Comparison of ENCODE assay signal across 28 cellular contexts in the genomic region with DNA sequence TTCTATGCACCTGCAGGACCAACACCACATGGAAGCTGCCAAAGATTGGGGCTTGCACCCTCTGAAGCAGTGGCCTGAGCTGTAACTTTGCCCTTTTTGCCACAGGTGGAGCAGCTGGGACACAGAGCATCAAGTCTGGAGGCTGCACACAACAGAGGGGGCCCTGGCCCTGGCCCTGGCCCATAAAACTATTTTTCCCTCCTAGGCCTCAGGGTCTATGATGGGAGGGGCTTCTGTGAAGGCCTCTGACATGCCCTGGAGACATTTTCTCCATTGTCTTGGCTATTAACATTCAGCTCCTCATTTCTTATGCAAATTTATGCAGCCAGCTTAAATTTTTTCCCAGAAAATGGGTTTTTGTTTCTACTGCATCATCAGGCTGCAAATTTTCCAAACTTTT.
"Had no signal": no experiment of that assay in that cellular context is flagged by ENCODE, and none has a peak within 500 bp of the region (broad histone marks: within the 10 kb centered on the region; RNA-seq: fewer than 3 reads in every experiment).

No MANE protein-coding gene starts in this region.

- DNase-seq: stimulated activated CD4-positive, alpha-beta T cell treated with anti-CD3 and anti-CD28 coated beads, Interleukin-2, amount 100 ng/mL, for 48 hours; stimulated activated CD4-positive, alpha-beta T cell treated with anti-CD3 and anti-CD28 coated beads, Interleukin-4, amount 100 ng/mL, for 1 hour; stimulated activated CD4-positive, alpha-beta T cell treated with anti-CD3 and anti-CD28 coated beads, Interleukin-4, amount 100 ng/mL, for 24 hours; stimulated activated CD4-positive, alpha-beta T cell treated with anti-CD3 and anti-CD28 coated beads, Interleukin-4, amount 100 ng/mL, for 4 hours; stimulated activated CD8-positive, alpha-beta memory T cell treated with anti-CD3 and anti-CD28 coated beads, Interleukin-4, amount 100 ng/mL, for 48 hours; stimulated activated naive B cell treated with anti-CD40 and anti-IgM and Interleukin-4, amounts not matched to agents 10 μg/mL and 1 μg/mL and 100 μg/mL, for 72 hours; stimulated activated naive CD4-positive, alpha-beta T cell; stimulated activated naive CD4-positive, alpha-beta T cell treated with Interleukin-2 at 50 U/mL for 16 hours; stimulated activated naive CD8-positive, alpha-beta T cell treated with anti-CD3 and anti-CD28 coated beads, Interleukin-15, amount 100 ng/mL, for 72 hours; stimulated activated naive CD8-positive, alpha-beta T cell treated with anti-CD3 and anti-CD28 coated beads, Interleukin-15, Interleukin-2, amounts not matched to agents 100 U/mL and 50 U/mL, for 24 hours; stomach; substantia nigra; testis; thyroid gland; tibial artery; transverse colon; trophoblast cell; upper lobe of left lung; upper lobe of right lung; uterus had no signal

- H3K36me3 Mint-ChIP-seq: stimulated activated effector memory CD8-positive, alpha-beta T cell treated with anti-CD3 and anti-CD28 coated beads, Interleukin-12 subunit alpha, Interleukin-12 subunit beta, amount 100 ng/mL, for 72 hours; stimulated activated memory B cell treated with anti-CD40 and anti-IgM and Interleukin-4, amounts not matched to agents 10 μg/mL and 1 μg/mL and 100 μg/mL, for 72 hours; stimulated activated naive B cell treated with anti-CD40 and anti-IgM and Interleukin-4, amounts not matched to agents 10 μg/mL and 1 μg/mL and 100 μg/mL, for 72 hours; type B pancreatic cell had no signal

- H3K4me1 Mint-ChIP-seq: stimulated activated effector memory CD8-positive, alpha-beta T cell treated with anti-CD3 and anti-CD28 coated beads, Interleukin-12 subunit alpha, Interleukin-12 subunit beta, amount 100 ng/mL, for 72 hours; stimulated activated memory B cell treated with anti-CD40 and anti-IgM and Interleukin-4, amounts not matched to agents 10 μg/mL and 1 μg/mL and 100 μg/mL, for 72 hours; stimulated activated naive B cell treated with anti-CD40 and anti-IgM and Interleukin-4, amounts not matched to agents 10 μg/mL and 1 μg/mL and 100 μg/mL, for 72 hours; stimulated activated naive CD8-positive, alpha-beta T cell treated with anti-CD3 and anti-CD28 coated beads, Interleukin-15, amount 100 ng/mL, for 72 hours had no signal

- H3K27ac ChIP-seq: stomach, suprapubic skin, testis, thoracic aorta, thyroid gland, tibial artery, tibial nerve, transverse colon, upper lobe of left lung, upper lobe of right lung, uterus, vagina had no signal

- H3K4me3 ChIP-seq: stomach, suprapubic skin, testis, thoracic aorta, thyroid gland, tibial artery, tibial nerve, transverse colon, upper lobe of left lung, upper lobe of right lung, uterus, vagina had no signal

- H3K27me3 ChIP-seq: stomach, suprapubic skin, testis, thyroid gland, tibial artery, tibial nerve, transverse colon, upper lobe of left lung, upper lobe of right lung, uterus, vagina had no signal

- H3K4me1 ChIP-seq: stomach, suprapubic skin, testis, thyroid gland, transverse colon, upper lobe of right lung, uterus, vagina had no signal

- H3K36me3 ChIP-seq: stomach, suprapubic skin, thoracic aorta, thyroid gland, tibial artery, tibial nerve, transverse colon, upper lobe of left lung, upper lobe of right lung, uterus, vagina had no signal

- H3K9me3 ChIP-seq: stomach, suprapubic skin, testis, thoracic aorta, thyroid gland, tibial artery, tibial nerve, transverse colon, upper lobe of left lung, upper lobe of right lung, uterus, vagina had no signal

- H3K9me3 Mint-ChIP-seq: stimulated activated memory B cell treated with anti-CD40 and anti-IgM and Interleukin-4, amounts not matched to agents 10 μg/mL and 1 μg/mL and 100 μg/mL, for 72 hours; stimulated activated naive B cell treated with anti-CD40 and anti-IgM and Interleukin-4, amounts not matched to agents 10 μg/mL and 1 μg/mL and 100 μg/mL, for 72 hours; stimulated activated naive CD8-positive, alpha-beta T cell treated with anti-CD3 and anti-CD28 coated beads, Interleukin-15, amount 100 ng/mL, for 72 hours; stimulated activated naive CD8-positive, alpha-beta T cell treated with anti-CD3 and anti-CD28 coated beads, Interleukin-15, Interleukin-2, amounts not matched to agents 100 ng/mL and 50 ng/mL, for 24 hours; type B pancreatic cell had no signal

- H3K27me3 Mint-ChIP-seq: stimulated activated memory B cell treated with anti-CD40 and anti-IgM and Interleukin-4, amounts not matched to agents 10 μg/mL and 1 μg/mL and 100 μg/mL, for 72 hours; stimulated activated naive CD8-positive, alpha-beta T cell treated with anti-CD3 and anti-CD28 coated beads, Interleukin-15, amount 100 ng/mL, for 72 hours; stimulated activated naive CD8-positive, alpha-beta T cell treated with anti-CD3 and anti-CD28 coated beads, Interleukin-15, Interleukin-2, amounts not matched to agents 100 ng/mL and 50 ng/mL, for 24 hours; type B pancreatic cell had no signal

- H3K4me3 Mint-ChIP-seq: stimulated activated effector memory CD8-positive, alpha-beta T cell treated with anti-CD3 and anti-CD28 coated beads, Interleukin-12 subunit alpha, Interleukin-12 subunit beta, amount 100 ng/mL, for 72 hours; stimulated activated memory B cell treated with anti-CD40 and anti-IgM and Interleukin-4, amounts not matched to agents 10 μg/mL and 1 μg/mL and 100 μg/mL, for 72 hours; stimulated activated naive B cell treated with anti-CD40 and anti-IgM and Interleukin-4, amounts not matched to agents 10 μg/mL and 1 μg/mL and 100 μg/mL, for 72 hours; stimulated activated naive CD8-positive, alpha-beta T cell treated with anti-CD3 and anti-CD28 coated beads, Interleukin-15, amount 100 ng/mL, for 72 hours; stimulated activated naive CD8-positive, alpha-beta T cell treated with anti-CD3 and anti-CD28 coated beads, Interleukin-15, Interleukin-2, amounts not matched to agents 100 ng/mL and 50 ng/mL, for 24 hours; type B pancreatic cell had no signal

- H3K27ac Mint-ChIP-seq: stimulated activated effector memory CD8-positive, alpha-beta T cell treated with anti-CD3 and anti-CD28 coated beads, Interleukin-12 subunit alpha, Interleukin-12 subunit beta, amount 100 ng/mL, for 72 hours; stimulated activated memory B cell treated with anti-CD40 and anti-IgM and Interleukin-4, amounts not matched to agents 10 μg/mL and 1 μg/mL and 100 μg/mL, for 72 hours; stimulated activated naive B cell treated with anti-CD40 and anti-IgM and Interleukin-4, amounts not matched to agents 10 μg/mL and 1 μg/mL and 100 μg/mL, for 72 hours; stimulated activated naive CD8-positive, alpha-beta T cell treated with anti-CD3 and anti-CD28 coated beads, Interleukin-15, amount 100 ng/mL, for 72 hours; stimulated activated naive CD8-positive, alpha-beta T cell treated with anti-CD3 and anti-CD28 coated beads, Interleukin-15, Interleukin-2, amounts not matched to agents 100 ng/mL and 50 ng/mL, for 24 hours; type B pancreatic cell had no signal

- ATAC-seq: stimulated activated effector memory CD8-positive, alpha-beta T cell treated with anti-CD3 and anti-CD28 coated beads, Interleukin-12 subunit alpha, Interleukin-12 subunit beta, amount 100 ng/mL, for 72 hours; stimulated activated memory B cell treated with anti-CD40 and anti-IgM and Interleukin-4, amounts not matched to agents 10 μg/mL and 1 μg/mL and 100 μg/mL, for 72 hours; stimulated activated naive B cell treated with anti-CD40 and anti-IgM and Interleukin-4, amounts not matched to agents 10 μg/mL and 1 μg/mL and 100 μg/mL, for 72 hours; stimulated activated naive CD8-positive, alpha-beta T cell treated with anti-CD3 and anti-CD28 coated beads, Interleukin-15, amount 100 ng/mL, for 72 hours; stimulated activated naive CD8-positive, alpha-beta T cell treated with anti-CD3 and anti-CD28 coated beads, Interleukin-15, Interleukin-2, amounts not matched to agents 100 U/mL and 50 U/mL, for 24 hours; upper lobe of right lung had no signal
